ENCODE assay signal across 1 cellular context in the genomic region with DNA sequence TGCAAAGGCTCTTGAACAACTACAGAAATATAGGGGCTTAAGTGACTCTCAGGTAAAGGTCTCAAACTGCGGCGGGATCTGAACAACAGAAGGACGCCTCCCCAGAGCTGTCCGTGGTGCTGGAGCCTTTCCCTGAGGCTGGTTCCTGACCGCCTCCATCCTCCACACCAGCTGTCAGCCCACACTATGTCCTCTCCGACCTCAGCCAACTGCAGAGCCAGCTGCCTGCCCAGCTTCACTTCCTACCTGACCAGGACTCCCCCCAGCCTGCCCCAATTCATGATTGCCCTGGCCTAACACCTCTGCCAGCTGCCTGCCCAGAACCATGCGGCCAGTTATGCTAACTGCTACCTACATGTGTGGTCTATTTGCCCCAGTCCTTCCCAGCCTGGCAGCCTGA.
TF ChIP-seq lines count a peak whose summit lies in the region.

No MANE protein-coding gene starts in this region.

TF ChIP-seq in WTC11, 78 proteins besides CTCF, POLR2A, EP300 and RAD21 (continued from another document and continues in another):
- TF ChIP-seq, protein P1, sequence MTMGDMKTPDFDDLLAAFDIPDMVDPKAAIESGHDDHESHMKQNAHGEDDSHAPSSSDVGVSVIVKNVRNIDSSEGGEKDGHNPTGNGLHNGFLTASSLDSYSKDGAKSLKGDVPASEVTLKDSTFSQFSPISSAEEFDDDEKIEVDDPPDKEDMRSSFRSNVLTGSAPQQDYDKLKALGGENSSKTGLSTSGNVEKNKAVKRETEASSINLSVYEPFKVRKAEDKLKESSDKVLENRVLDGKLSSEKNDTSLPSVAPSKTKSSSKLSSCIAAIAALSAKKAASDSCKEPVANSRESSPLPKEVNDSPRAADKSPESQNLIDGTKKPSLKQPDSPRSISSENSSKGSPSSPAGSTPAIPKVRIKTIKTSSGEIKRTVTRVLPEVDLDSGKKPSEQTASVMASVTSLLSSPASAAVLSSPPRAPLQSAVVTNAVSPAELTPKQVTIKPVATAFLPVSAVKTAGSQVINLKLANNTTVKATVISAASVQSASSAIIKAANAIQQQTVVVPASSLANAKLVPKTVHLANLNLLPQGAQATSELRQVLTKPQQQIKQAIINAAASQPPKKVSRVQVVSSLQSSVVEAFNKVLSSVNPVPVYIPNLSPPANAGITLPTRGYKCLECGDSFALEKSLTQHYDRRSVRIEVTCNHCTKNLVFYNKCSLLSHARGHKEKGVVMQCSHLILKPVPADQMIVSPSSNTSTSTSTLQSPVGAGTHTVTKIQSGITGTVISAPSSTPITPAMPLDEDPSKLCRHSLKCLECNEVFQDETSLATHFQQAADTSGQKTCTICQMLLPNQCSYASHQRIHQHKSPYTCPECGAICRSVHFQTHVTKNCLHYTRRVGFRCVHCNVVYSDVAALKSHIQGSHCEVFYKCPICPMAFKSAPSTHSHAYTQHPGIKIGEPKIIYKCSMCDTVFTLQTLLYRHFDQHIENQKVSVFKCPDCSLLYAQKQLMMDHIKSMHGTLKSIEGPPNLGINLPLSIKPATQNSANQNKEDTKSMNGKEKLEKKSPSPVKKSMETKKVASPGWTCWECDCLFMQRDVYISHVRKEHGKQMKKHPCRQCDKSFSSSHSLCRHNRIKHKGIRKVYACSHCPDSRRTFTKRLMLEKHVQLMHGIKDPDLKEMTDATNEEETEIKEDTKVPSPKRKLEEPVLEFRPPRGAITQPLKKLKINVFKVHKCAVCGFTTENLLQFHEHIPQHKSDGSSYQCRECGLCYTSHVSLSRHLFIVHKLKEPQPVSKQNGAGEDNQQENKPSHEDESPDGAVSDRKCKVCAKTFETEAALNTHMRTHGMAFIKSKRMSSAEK (CRISPR knock-in tag; IDR thresholded peaks at IDR 0.05; ENCODE audit: borderline replicate concordance), result no peak
- TF ChIP-seq FOXJ3 (CRISPR knock-in tag; IDR thresholded peaks at IDR 0.05; ENCODE audit: borderline replicate concordance) (no peak), E2F1 (CRISPR knock-in tag; IDR thresholded peaks at IDR 0.05) (no peak), FOXP4 (CRISPR knock-in tag; IDR thresholded peaks at IDR 0.05) (0 out of 2 replicates have a peak, but pooled peaks have one; percentile 73), PRDM15 (CRISPR knock-in tag; IDR thresholded peaks at IDR 0.05) (no peak), FOXK1 (CRISPR knock-in tag; IDR thresholded peaks at IDR 0.05) (peak; percentile 50; the same call in 1 of the 2 replicates), ELF4 (CRISPR knock-in tag; IDR thresholded peaks at IDR 0.05; ENCODE audit: low read depth) (no peak), CREM (CRISPR knock-in tag; IDR thresholded peaks at IDR 0.05) (peak; percentile 39; the same call in 1 of the 2 replicates), RELA (CRISPR knock-in tag; IDR thresholded peaks at IDR 0.05; ENCODE audit: borderline replicate concordance) (no peak), ZSCAN18 (CRISPR knock-in tag; IDR thresholded peaks at IDR 0.05) (no peak), JUN (CRISPR knock-in tag; IDR thresholded peaks at IDR 0.05) (0 out of 2 replicates have a peak, but pooled peaks have one; percentile 47), ERG (CRISPR knock-in tag; IDR thresholded peaks at IDR 0.05) (no peak), ZNF121 (CRISPR knock-in tag; IDR thresholded peaks at IDR 0.05) (no peak), EMX1 (CRISPR knock-in tag; IDR thresholded peaks at IDR 0.05) (no peak), ZNF219 (CRISPR knock-in tag; IDR thresholded peaks at IDR 0.05; ENCODE audit: borderline replicate concordance) (no peak), AFF4 (CRISPR knock-in tag; IDR thresholded peaks at IDR 0.05; ENCODE audit: borderline replicate concordance) (no peak), SOX15 (CRISPR knock-in tag; IDR thresholded peaks at IDR 0.05) (no peak)
- TF ChIP-seq, protein P2, sequence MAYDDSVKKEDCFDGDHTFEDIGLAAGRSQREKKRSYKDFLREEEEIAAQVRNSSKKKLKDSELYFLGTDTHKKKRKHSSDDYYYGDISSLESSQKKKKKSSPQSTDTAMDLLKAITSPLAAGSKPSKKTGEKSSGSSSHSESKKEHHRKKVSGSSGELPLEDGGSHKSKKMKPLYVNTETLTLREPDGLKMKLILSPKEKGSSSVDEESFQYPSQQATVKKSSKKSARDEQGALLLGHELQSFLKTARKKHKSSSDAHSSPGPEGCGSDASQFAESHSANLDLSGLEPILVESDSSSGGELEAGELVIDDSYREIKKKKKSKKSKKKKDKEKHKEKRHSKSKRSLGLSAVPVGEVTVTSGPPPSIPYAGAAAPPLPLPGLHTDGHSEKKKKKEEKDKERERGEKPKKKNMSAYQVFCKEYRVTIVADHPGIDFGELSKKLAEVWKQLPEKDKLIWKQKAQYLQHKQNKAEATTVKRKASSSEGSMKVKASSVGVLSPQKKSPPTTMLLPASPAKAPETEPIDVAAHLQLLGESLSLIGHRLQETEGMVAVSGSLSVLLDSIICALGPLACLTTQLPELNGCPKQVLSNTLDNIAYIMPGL (CRISPR knock-in tag; IDR thresholded peaks at IDR 0.05), result no peak
- TF ChIP-seq, protein P3, sequence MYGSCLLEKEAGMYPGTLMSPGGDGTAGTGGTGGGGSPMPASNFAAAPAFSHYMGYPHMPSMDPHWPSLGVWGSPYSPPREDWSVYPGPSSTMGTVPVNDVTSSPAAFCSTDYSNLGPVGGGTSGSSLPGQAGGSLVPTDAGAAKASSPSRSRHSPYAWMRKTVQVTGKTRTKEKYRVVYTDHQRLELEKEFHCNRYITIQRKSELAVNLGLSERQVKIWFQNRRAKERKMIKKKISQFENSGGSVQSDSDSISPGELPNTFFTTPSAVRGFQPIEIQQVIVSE (CRISPR knock-in tag; IDR thresholded peaks at IDR 0.05; ENCODE audit: borderline replicate concordance), result no peak
- TF ChIP-seq, protein P4, sequence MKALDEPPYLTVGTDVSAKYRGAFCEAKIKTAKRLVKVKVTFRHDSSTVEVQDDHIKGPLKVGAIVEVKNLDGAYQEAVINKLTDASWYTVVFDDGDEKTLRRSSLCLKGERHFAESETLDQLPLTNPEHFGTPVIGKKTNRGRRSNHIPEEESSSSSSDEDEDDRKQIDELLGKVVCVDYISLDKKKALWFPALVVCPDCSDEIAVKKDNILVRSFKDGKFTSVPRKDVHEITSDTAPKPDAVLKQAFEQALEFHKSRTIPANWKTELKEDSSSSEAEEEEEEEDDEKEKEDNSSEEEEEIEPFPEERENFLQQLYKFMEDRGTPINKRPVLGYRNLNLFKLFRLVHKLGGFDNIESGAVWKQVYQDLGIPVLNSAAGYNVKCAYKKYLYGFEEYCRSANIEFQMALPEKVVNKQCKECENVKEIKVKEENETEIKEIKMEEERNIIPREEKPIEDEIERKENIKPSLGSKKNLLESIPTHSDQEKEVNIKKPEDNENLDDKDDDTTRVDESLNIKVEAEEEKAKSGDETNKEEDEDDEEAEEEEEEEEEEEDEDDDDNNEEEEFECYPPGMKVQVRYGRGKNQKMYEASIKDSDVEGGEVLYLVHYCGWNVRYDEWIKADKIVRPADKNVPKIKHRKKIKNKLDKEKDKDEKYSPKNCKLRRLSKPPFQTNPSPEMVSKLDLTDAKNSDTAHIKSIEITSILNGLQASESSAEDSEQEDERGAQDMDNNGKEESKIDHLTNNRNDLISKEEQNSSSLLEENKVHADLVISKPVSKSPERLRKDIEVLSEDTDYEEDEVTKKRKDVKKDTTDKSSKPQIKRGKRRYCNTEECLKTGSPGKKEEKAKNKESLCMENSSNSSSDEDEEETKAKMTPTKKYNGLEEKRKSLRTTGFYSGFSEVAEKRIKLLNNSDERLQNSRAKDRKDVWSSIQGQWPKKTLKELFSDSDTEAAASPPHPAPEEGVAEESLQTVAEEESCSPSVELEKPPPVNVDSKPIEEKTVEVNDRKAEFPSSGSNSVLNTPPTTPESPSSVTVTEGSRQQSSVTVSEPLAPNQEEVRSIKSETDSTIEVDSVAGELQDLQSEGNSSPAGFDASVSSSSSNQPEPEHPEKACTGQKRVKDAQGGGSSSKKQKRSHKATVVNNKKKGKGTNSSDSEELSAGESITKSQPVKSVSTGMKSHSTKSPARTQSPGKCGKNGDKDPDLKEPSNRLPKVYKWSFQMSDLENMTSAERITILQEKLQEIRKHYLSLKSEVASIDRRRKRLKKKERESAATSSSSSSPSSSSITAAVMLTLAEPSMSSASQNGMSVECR (CRISPR knock-in tag; IDR thresholded peaks at IDR 0.05; ENCODE audit: borderline replicate concordance), result 0 out of 2 replicates have a peak, but pooled peaks have one; percentile 36
